Comparison of ENCODE assay signal across 14 cellular contexts in the genomic region with DNA sequence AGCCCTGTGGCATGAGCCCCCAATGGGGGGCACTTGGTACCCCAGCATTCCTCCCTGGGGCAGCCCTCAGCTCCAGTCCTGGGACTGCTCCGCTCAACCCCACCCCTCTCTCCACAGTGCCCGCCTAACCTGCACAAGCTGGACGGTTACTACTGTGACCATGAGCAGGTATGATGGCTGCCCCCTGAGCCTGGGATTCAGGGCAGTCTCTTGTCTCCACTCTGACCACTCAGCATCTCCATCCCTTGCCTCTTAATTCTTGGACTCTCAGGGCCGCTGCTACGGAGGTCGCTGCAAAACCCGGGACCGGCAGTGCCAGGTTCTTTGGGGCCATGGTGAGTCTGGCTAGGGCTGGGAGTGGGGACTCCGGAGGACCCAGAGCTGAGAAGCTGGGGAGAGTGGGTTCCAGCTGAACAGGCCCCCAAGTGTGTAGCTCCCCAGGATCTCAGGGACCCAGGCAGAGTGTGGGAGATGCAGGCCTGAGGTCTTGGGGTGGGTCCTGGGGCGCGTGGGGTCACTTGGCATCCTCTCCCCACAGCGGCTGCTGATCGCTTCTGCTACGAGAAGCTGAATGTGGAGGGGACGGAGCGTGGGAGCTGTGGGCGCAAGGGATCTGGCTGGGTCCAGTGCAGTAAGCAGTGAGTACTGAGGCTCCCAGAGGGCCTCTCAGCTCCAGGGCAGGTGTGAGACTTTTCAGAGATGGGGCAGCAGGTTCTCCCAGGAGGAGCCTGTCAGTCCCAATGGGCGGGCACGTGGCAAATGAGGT. TPM values are rescaled to one million over a fixed set of nuclear protein-coding genes. Genes with fewer than 3 reads are reported as not detected.
DNase-seq lines count a peak whose midpoint lies in the region; ATAC-seq, FAIRE-seq and TF ChIP-seq lines count a peak whose summit lies in the region.
"Had no signal": no experiment of that assay in that cellular context is flagged by ENCODE, and none has a peak within 500 bp of the region (broad histone marks: within the 10 kb centered on the region; RNA-seq: fewer than 3 reads in every experiment).

No MANE protein-coding gene starts in this region.

- CTCF ChIA-PET in HepG2 (lab: Yijun Ruan, JAX; ENCODE audit: low intra/inter-chr PET ratio, low total read pairs) (interaction anchor here (3.1 kb wide), 1 partner anchor 102 kb away, joined by 25 read pairs; no protein-coding TSS in a partner anchor), T-cell (lab: Charles Lee) (no interaction called here)

- H3K9me3 ChIP-seq in HepG2 (ENCODE audit: low read length) (no peaks in the 10 kb centered on the region), right lobe of liver (no peaks in the 10 kb centered on the region)
- H3K9me3 ChIP-seq: BE2C, heart right ventricle, ovary had no signal

- TF ChIP-seq EP300 in HepG2 (IDR thresholded peaks at IDR 0.05; ENCODE audit: low read depth in 2 of 2, low read length in 2 of 2) = no peak
- TF ChIP-seq EP300 in HepG2 (CRISPR knock-in tag; IDR thresholded peaks at IDR 0.05; ENCODE audit: borderline replicate concordance) = no peak

- 67% methylated on average over 19 of the region's 19 CpGs for WGBS in HepG2 (ENCODE audit: low lambda C conversion rate)
- WGBS in right lobe of liver (ENCODE audit: insufficient coverage, low coverage, low lambda C conversion rate, missing lambda C conversion rate) = 84% methylated on average over 11 of the region's 19 CpGs

- POLR2A ChIA-PET in HepG2 (lab: Yijun Ruan, JAX) (interaction anchor here (0.6 kb wide), 2 partner anchors 90 to 168 kb away, joined by 3 read pairs; no protein-coding TSS in a partner anchor), T-cell (lab: Charles Lee) (no interaction called here)

- H3K27me3 ChIP-seq in HepG2 (ENCODE audit: control insufficient read depth in 1 of 2, insufficient read depth in 2 of 2, low read length in 2 of 2) (peaks cover 8 to 50% of the 10 kb centered on the region in 2 experiments; a peak in 4 of 5 replicates), right lobe of liver (no peaks in the 10 kb centered on the region)
- H3K27me3 ChIP-seq: ovary had no signal

- peak overlapping the region; percentile 97 for H3K4me2 ChIP-seq in HepG2 (ENCODE audit: low read depth, low read length)

- TF ChIP-seq POLR2A in HepG2 (IDR thresholded peaks at IDR 0.05; ENCODE audit: insufficient read depth in 1 of 2, low read depth in 2 of 2, low read length in 2 of 2) (no peak), right lobe of liver (IDR thresholded peaks at IDR 0.05) (no peak)

- no peak for FAIRE-seq in HepG2 (lab: Jason Lieb, UNC)

- H3K4me1 ChIP-seq in HepG2 (ENCODE audit: insufficient read depth, low read length) (peaks cover 50% of the 10 kb centered on the region), right lobe of liver (peaks cover 0 to 13% (median 3%) of the 10 kb centered on the region in 4 donors)

- peak overlapping the region; percentile 21 to 83 (median 82) for H3K4me3 Mint-ChIP-seq in T-cell
- peak overlapping the region; percentile 96 for H3K4me3 Mint-ChIP-seq in memory B cell

- in situ Hi-C loops in HepG2 (cut with HindIII; ENCODE audit: extremely low pct_ligation_motif_present, low pct_unique_long_range_greater_than_20kb) = loop anchor here (5.0 to 25.0 kb wide), 2 partner anchors 90 to 235 kb away; no protein-coding TSS in a partner anchor

- H3K27me3 Mint-ChIP-seq in T-cell = peaks cover 0 to 7% of the 10 kb centered on the region in 2 donors
- peaks cover 12% of the 10 kb centered on the region for H3K27me3 Mint-ChIP-seq in memory B cell

- H2AFZ ChIP-seq in HepG2 (ENCODE audit: low read length) = no peak overlapping the region

- H3K27ac Mint-ChIP-seq in T-cell (no peak overlapping the region), memory B cell (no peak overlapping the region)
- H3K27ac Mint-ChIP-seq: activated naive CD4-positive, alpha-beta T cell treated with anti-CD3 and anti-CD28 coated beads, Interleukin-2, amount 50 U/mL, for 72 hours had no signal

- no peak for TF ChIP-seq RAD21 in HepG2 (CRISPR knock-in tag; IDR thresholded peaks at IDR 0.05)

- no peak for TF ChIP-seq CTCF in HepG2 (CRISPR knock-in tag; IDR thresholded peaks at IDR 0.05)
- TF ChIP-seq CTCF in right lobe of liver (IDR thresholded peaks at IDR 0.05) = no peak

- DNase-seq in HepG2 (ENCODE audit: low spot score) (no peak), right lobe of liver (no peak), T-cell (no peak), memory B cell (ENCODE audit: low spot score in 2 of 2) (no peak), posterior vena cava (ENCODE audit: low spot score) (no peak), 8988T (no peak), SW 1271 (lab: John Stamatoyannopoulos, UW) (no peak)
- DNase-seq: BE2C, cerebellar nuclear complex, GDM1, heart right ventricle had no signal

- H3K79me2 ChIP-seq in HepG2 (ENCODE audit: insufficient read depth, low read length) = no peaks in the 10 kb centered on the region

- H3K9ac ChIP-seq in HepG2 (ENCODE audit: insufficient read depth, low read depth, low read length) = no peak overlapping the region

- no peak overlapping the region for H3K27ac ChIP-seq in HepG2 (ENCODE audit: extremely low read length, insufficient read depth, low read length)
- no peak overlapping the region for H3K27ac ChIP-seq in right lobe of liver

- H3K4me3 ChIP-seq in HepG2 (replicated peaks in 1 of 3; ENCODE audit: insufficient read depth in 1 of 3, low read depth in 2 of 3, low read length in 3 of 3) = peak overlapping the region in 2 of 3 experiments; percentile 42 to 75; a peak in 1 of 6 replicates
- no peak overlapping the region for H3K4me3 ChIP-seq in right lobe of liver

- no peaks in the 10 kb centered on the region for H3K36me3 Mint-ChIP-seq in T-cell
- H3K36me3 Mint-ChIP-seq in memory B cell = no peaks in the 10 kb centered on the region
- H3K36me3 Mint-ChIP-seq: activated naive CD4-positive, alpha-beta T cell treated with anti-CD3 and anti-CD28 coated beads, Interleukin-2, amount 50 U/mL, for 72 hours had no signal

- intact Hi-C loops in HepG2 (cut with micrococcal nuclease; ENCODE audit: unreplicated experiment) (loop anchor here (5.0 kb wide), 1 partner anchor 245 kb away; no protein-coding TSS in a partner anchor), right lobe of liver (cut with DNase I) (loop anchor here in 1 of 2 donors (5.0 to 10.0 kb wide), 2 partner anchors 90 to 338 kb away; no protein-coding TSS in a partner anchor), posterior vena cava (cut with DNase I) (loop anchor here (2.0 to 10.0 kb wide), 4 partner anchors 52 to 248 kb away; no protein-coding TSS in a partner anchor)

- peaks cover 6 to 12% (median 7%) of the 10 kb centered on the region in 3 donors for H3K4me1 Mint-ChIP-seq in T-cell
- peaks cover 18% of the 10 kb centered on the region for H3K4me1 Mint-ChIP-seq in memory B cell

- BruUV-seq in HepG2 (replicated peaks; lab: Mats Ljungman, UMichigan) = no TSS peak

- ATAC-seq in HepG2 (no peak), right lobe of liver (no peak), T-cell (replicated peaks in 1 of 4) (no peak), memory B cell (ENCODE audit: low read depth) (no peak), GM21825 (IDR thresholded peaks at IDR 0.05; ENCODE audit: unreplicated experiment) (no peak)

- no peaks in the 10 kb centered on the region for H3K9me3 Mint-ChIP-seq in T-cell
- no peaks in the 10 kb centered on the region for H3K9me3 Mint-ChIP-seq in memory B cell
- H3K9me3 Mint-ChIP-seq: activated naive CD4-positive, alpha-beta T cell treated with anti-CD3 and anti-CD28 coated beads, Interleukin-2, amount 50 U/mL, for 72 hours had no signal

- H4K20me1 ChIP-seq in HepG2 (ENCODE audit: insufficient read depth, low read length) = no peaks in the 10 kb centered on the region

- no peaks in the 10 kb centered on the region for H3K36me3 ChIP-seq in HepG2 (replicated peaks in 1 of 2; ENCODE audit: control insufficient read depth in 1 of 2, insufficient read depth in 2 of 2, low read length in 2 of 2)
- no peaks in the 10 kb centered on the region for H3K36me3 ChIP-seq in right lobe of liver
- H3K36me3 ChIP-seq: BE2C, heart right ventricle, ovary had no signal

RNA-seq across cellular contexts. Expression of a gene that starts 18.0 kb away (rescaled TPM):
- 0.44 and 0.91 TPM in 2 replicates for total RNA-seq in HepG2 (2016; rRNA removed; fragmentation: Illumina TruSeq; extraction: Trizol)
- 0.18 and 0.40 TPM in 2 replicates for total RNA-seq in HepG2 (2016; cell fraction: cytosol; rRNA removed; fragmentation: Illumina TruSeq; extraction: Trizol; ENCODE audit: low read depth)
- 0.40 and 0.76 TPM in 2 replicates for total RNA-seq in HepG2 (2016; cell fraction: insoluble cytoplasmic fraction; rRNA removed; fragmentation: Illumina TruSeq; extraction: Trizol)
- 0.59 TPM in 2 replicates for total RNA-seq in HepG2 (2016; cell fraction: membrane; rRNA removed; fragmentation: Illumina TruSeq; extraction: Trizol)
- total RNA-seq in HepG2 (2016; cell fraction: nucleus; rRNA removed; fragmentation: Illumina TruSeq; extraction: Trizol) = 1.4 and 1.8 TPM in 2 replicates
- 0.33 and 0.38 TPM in 2 replicates for polyA plus RNA-seq in HepG2 (2011; rRNA removed)
- 0.09 and 0.34 TPM in 2 replicates for polyA plus RNA-seq in HepG2 (2011; cell fraction: cytosol; rRNA removed)
- 2.0 and 2.2 TPM in 2 replicates for polyA plus RNA-seq in HepG2 (2011; cell fraction: nucleus; rRNA removed)
- 0.19 and 0.40 TPM in 2 replicates for polyA plus RNA-seq in HepG2 (2012)
- polyA plus RNA-seq in HepG2 (2016; cell fraction: cytosol; fragmentation: Illumina TruSeq; extraction: Trizol; ENCODE audit: low read depth) = 0.17 and 0.23 TPM in 2 replicates
- polyA plus RNA-seq in HepG2 (2016; cell fraction: insoluble cytoplasmic fraction; fragmentation: Illumina TruSeq; extraction: Trizol; ENCODE audit: low read depth) = 0.50 and 0.58 TPM in 2 replicates
- 0.31 and 0.34 TPM in 2 replicates for polyA plus RNA-seq in HepG2 (2016; cell fraction: membrane; fragmentation: Illumina TruSeq; extraction: Trizol; ENCODE audit: low read depth)
- polyA plus RNA-seq in HepG2 (2016; cell fraction: nucleus; fragmentation: Illumina TruSeq; extraction: Trizol; ENCODE audit: insufficient read depth, low read depth) = 2.2 and 3.0 TPM in 2 replicates
- 2.1 and 2.5 TPM in 2 replicates for polyA minus RNA-seq in HepG2 (2011; rRNA and poly(A)+ RNA removed; ENCODE audit: low replicate concordance)
- 0.18 and 0.69 TPM in 2 replicates for polyA minus RNA-seq in HepG2 (2011; cell fraction: cytosol; rRNA and poly(A)+ RNA removed)
- polyA minus RNA-seq in HepG2 (2011; cell fraction: nucleus; rRNA and poly(A)+ RNA removed) = 0.87 and 0.90 TPM in 2 replicates
- total RNA-seq in right lobe of liver = under 1 TPM in 4 of 6 experiments, not detected in 2; 0.04 to 0.12 (median 0.08) TPM
- 1 to 10 TPM in 1 of 5 donors, under 1 TPM in 4; 0.43 to 1.0 (median 0.68) TPM for total RNA-seq in T-cell
- total RNA-seq in posterior vena cava = under 1 TPM; 0.29 to 0.42 TPM

RNA-seq across cellular contexts. Expression of a gene that starts 53.3 kb away (rescaled TPM):
- total RNA-seq in HepG2 (2016; rRNA removed; fragmentation: Illumina TruSeq; extraction: Trizol) (1.7 and 2.0 TPM in 2 replicates), right lobe of liver (under 1 TPM; 0.18 to 0.84 (median 0.33) TPM), T-cell (under 1 TPM in 3 of 5 donors, not detected in 2; 0.09 to 0.93 (median 0.30) TPM), posterior vena cava (10 to 100 TPM; 30.4 to 80.8 TPM)
- 0.35 and 0.40 TPM in 2 replicates for total RNA-seq in HepG2 (2016; cell fraction: cytosol; rRNA removed; fragmentation: Illumina TruSeq; extraction: Trizol; ENCODE audit: low read depth)
- 1.9 and 2.5 TPM in 2 replicates for total RNA-seq in HepG2 (2016; cell fraction: insoluble cytoplasmic fraction; rRNA removed; fragmentation: Illumina TruSeq; extraction: Trizol)
- total RNA-seq in HepG2 (2016; cell fraction: membrane; rRNA removed; fragmentation: Illumina TruSeq; extraction: Trizol) = 0.83 and 1.2 TPM in 2 replicates
- 1.6 and 2.1 TPM in 2 replicates for total RNA-seq in HepG2 (2016; cell fraction: nucleus; rRNA removed; fragmentation: Illumina TruSeq; extraction: Trizol)
- 1.2 and 1.7 TPM in 2 replicates for polyA plus RNA-seq in HepG2 (2011; rRNA removed)
- polyA plus RNA-seq in HepG2 (2011; cell fraction: cytosol; rRNA removed) = 1.0 and 1.6 TPM in 2 replicates
- polyA plus RNA-seq in HepG2 (2011; cell fraction: nucleus; rRNA removed) = 0.81 and 1.1 TPM in 2 replicates
- 2.4 and 2.6 TPM in 2 replicates for polyA plus RNA-seq in HepG2 (2012)
- 0.18 and 0.34 TPM in 2 replicates for polyA plus RNA-seq in HepG2 (2016; cell fraction: cytosol; fragmentation: Illumina TruSeq; extraction: Trizol; ENCODE audit: low read depth)
- 1.9 and 2.0 TPM in 2 replicates for polyA plus RNA-seq in HepG2 (2016; cell fraction: insoluble cytoplasmic fraction; fragmentation: Illumina TruSeq; extraction: Trizol; ENCODE audit: low read depth)
- polyA plus RNA-seq in HepG2 (2016; cell fraction: membrane; fragmentation: Illumina TruSeq; extraction: Trizol; ENCODE audit: low read depth) = 0.55 TPM in 2 replicates
- 2.2 and 3.5 TPM in 2 replicates for polyA plus RNA-seq in HepG2 (2016; cell fraction: nucleus; fragmentation: Illumina TruSeq; extraction: Trizol; ENCODE audit: insufficient read depth, low read depth)
- polyA minus RNA-seq in HepG2 (2011; rRNA and poly(A)+ RNA removed; ENCODE audit: low replicate concordance) = 2.4 and 13.8 TPM in 2 replicates
- polyA minus RNA-seq in HepG2 (2011; cell fraction: cytosol; rRNA and poly(A)+ RNA removed) = 1.7 and 2.3 TPM in 2 replicates
- polyA minus RNA-seq in HepG2 (2011; cell fraction: nucleus; rRNA and poly(A)+ RNA removed) = 1.1 and 1.3 TPM in 2 replicates

Comparison
In these comparisons a context has a peak if more than half of its experiments do, and no peak if none do; other contexts are left out.
1. H3K4me3 ChIP-seq: peak in HepG2 (2 of 3); none in right lobe of liver (0 of 3).
2. RNA of a gene that starts 53.3 kb away (total RNA-seq): 30.4 to 80.8 TPM in posterior vena cava; 0.35 to 2.5 TPM in HepG2, 0.18 to 0.84 TPM in right lobe of liver and 0.09 to 0.93 TPM in T-cell; every median in the first group is over 4 times any median in the second.